Comparison of ENCODE assay signal across 8 cellular contexts in the genomic region with DNA sequence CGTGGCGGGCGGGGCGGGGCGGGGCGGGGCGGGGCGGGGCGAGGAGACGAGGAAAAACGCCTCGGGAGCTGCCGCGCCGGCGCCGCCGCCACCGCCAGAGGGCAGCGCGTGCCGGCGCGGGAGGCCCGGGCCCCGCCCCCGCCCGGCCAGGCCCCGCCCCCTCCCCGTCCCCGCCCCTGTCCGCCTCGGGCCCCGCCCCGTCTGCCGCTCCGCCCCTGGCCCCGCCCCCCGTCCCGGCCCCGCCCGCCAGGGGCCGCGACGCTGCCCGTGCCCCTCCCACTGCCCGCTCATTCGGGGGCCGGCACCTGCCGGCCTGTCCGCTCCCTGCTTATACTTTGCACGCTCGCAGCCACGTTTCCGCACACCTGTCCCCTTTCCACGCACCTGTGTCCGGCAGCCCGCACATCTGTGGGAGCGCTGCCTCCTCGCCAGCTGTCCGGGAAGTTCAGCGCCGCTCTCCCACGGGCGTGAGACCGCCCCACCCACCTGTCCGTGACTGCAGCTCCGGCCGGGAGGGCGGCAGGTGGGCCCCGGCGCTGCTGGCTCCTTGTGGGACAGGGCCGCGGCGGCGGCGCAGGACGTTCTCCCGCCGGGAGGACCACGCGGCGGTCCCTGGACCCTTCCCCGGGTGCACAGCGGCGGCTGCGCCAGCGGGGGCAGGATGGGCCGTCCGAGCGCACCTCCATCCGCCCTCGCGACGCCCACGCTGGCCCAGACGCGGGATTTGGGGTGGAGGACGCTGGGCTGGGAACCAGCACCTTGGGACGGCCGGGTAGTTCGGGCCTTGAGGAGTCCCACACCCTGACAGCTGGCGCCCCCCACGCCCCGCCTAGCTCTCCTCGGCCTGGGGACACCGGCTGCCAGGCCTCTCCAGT. TPM values are rescaled to one million over a fixed set of nuclear protein-coding genes. Genes with fewer than 3 reads are reported as not detected.
DNase-seq lines count a peak whose midpoint lies in the region; ATAC-seq and TF ChIP-seq lines count a peak whose summit lies in the region.

No MANE protein-coding gene starts in this region.

- H3K9me3 Mint-ChIP-seq in naive B cell: peaks cover 0 to 5% (median 0%) of the 10 kb centered on the region in 7 donors

- no peak for TF ChIP-seq RAD21 in HCT116 (IDR thresholded peaks at IDR 0.05; ENCODE audit: low read depth)

- ATAC-seq in HCT116: peak; percentile 56
- peak; percentile 45 to 56 for ATAC-seq in naive B cell (ENCODE audit: low read depth in 2 of 2)

- no peaks in the 10 kb centered on the region for H3K27me3 ChIP-seq in HCT116 (ENCODE audit: insufficient read depth, low read length)
- peaks cover 0 to 43% (median 7%) of the 10 kb centered on the region in 4 donors for H3K27me3 ChIP-seq in esophagus squamous epithelium

- H3K4me1 Mint-ChIP-seq in naive B cell: peaks cover 11 to 18% (median 16%) of the 10 kb centered on the region in 3 donors

- peak overlapping the region; percentile 53 to 94 (median 89) for H3K27ac Mint-ChIP-seq in naive B cell

- H3K4me3 Mint-ChIP-seq in naive B cell: peak overlapping the region; percentile 86 to 95 (median 92)

- H4K20me1 ChIP-seq in HCT116 (ENCODE audit: insufficient read depth): no peaks in the 10 kb centered on the region

- H3K36me3 Mint-ChIP-seq in naive B cell: peaks cover 3 to 7% of the 10 kb centered on the region in 2 donors

- H3K9me2 ChIP-seq in HCT116 (ENCODE audit: insufficient read depth): no peaks in the 10 kb centered on the region

- H3K36me3 ChIP-seq in HCT116 (ENCODE audit: control insufficient read depth in 1 of 2, insufficient read depth in 2 of 2, low read length in 2 of 2): peaks cover 3 to 4% of the 10 kb centered on the region in 2 experiments; a peak in 2 of 4 replicates
- H3K36me3 ChIP-seq in esophagus squamous epithelium: no peaks in the 10 kb centered on the region

- peak overlapping the region; percentile 61 for H3K9ac ChIP-seq in HCT116 (ENCODE audit: low read length)

- H3K27ac ChIP-seq in HCT116 (ENCODE audit: low read depth, low read length) (peak overlapping the region; percentile 24; the same call in 1 of the 2 replicates), esophagus squamous epithelium (peak overlapping the region; percentile 77 to 92 (median 90))

- RAD21 ChIA-PET in HCT116 (lab: Charles Lee; ENCODE audit: low non-redundant PET in 1 of 2, low total read pairs in 2 of 2, uncharacterized antibody in 2 of 2, unreplicated experiment in 2 of 2): interaction anchor here in 1 of 2 experiments (0.6 kb wide), 1 partner anchor 153 kb away, joined by 5 read pairs; no protein-coding TSS in a partner anchor

- H3K4me3 ChIP-seq in HCT116 (replicated peaks in 1 of 2; ENCODE audit: low read depth in 1 of 2, low read length in 2 of 2): peak overlapping the region; percentile 47 to 66
- H3K4me3 ChIP-seq in esophagus squamous epithelium: peak overlapping the region; percentile 52 to 84 (median 64)

- TF ChIP-seq POLR2A in HCT116 (IDR thresholded peaks at IDR 0.05; ENCODE audit: borderline replicate concordance, extremely low read depth, insufficient read depth, insufficient read length) (no peak), esophagus squamous epithelium (IDR thresholded peaks at IDR 0.05) (peak in 1 of 4 donors; percentile 58)

- H3K4me2 ChIP-seq in HCT116 (ENCODE audit: low read length): peak overlapping the region; percentile 98

- DNase-seq in EH (ENCODE audit: low read depth): peak; percentile 68
- DNase-seq in HCT116 (ENCODE audit: low read depth, low spot score): no peak
- peak; percentile 44 to 71 for DNase-seq in NOMO-1 (lab: John Stamatoyannopoulos, UW; ENCODE audit: unreplicated experiment in 2 of 2)
- DNase-seq in activated T-cell treated with anti-CD3 and anti-CD28 coated beads, Interleukin-2, amount 50 U/mL, for 1 hour: peak; percentile 77
- peak; percentile 28 for DNase-seq in esophagus squamous epithelium (lab: John Stamatoyannopoulos, UW)
- peak; percentile 73 for DNase-seq in naive B cell
- peak; percentile 34 to 68 for DNase-seq in stimulated activated CD8-positive, alpha-beta memory T cell treated with anti-CD3 and anti-CD28 coated beads, Interleukin-7, amount 100 ng/mL, for 4 hours (ENCODE audit: low read depth in 2 of 2)
- no peak for DNase-seq in SK-N-DZ (ENCODE audit: low spot score)

- intact Hi-C loops in HCT116 (cut with micrococcal nuclease): loop anchor here (1.0 to 5.0 kb wide), 2 partner anchors 33 to 277 kb away; a partner anchor contains a TSS
- intact Hi-C loops in esophagus squamous epithelium (cut with DNase I): no loop called here

- no TSS peak for BruUV-seq in HCT116 (replicated peaks; lab: Mats Ljungman, UMichigan)

- no CpG with 5 or more reads among the region's 107 CpGs for WGBS in esophagus squamous epithelium, 2 donors

- CTCF ChIA-PET in HCT116 (lab: Charles Lee): interaction anchor here (1.1 to 1.4 kb wide), 3 partner anchors 16 to 407 kb away, joined by 3 read pairs; a partner anchor contains a TSS

- POLR2A ChIA-PET in HCT116 (lab: Charles Lee): no interaction called here

- no peak for TF ChIP-seq CTCF in HCT116 (IDR thresholded peaks at IDR 0.05 in 2 of 3, conservative IDR thresholded peaks at IDR 0.05 in 1 of 3; ENCODE audit: borderline replicate concordance in 1 of 3, insufficient read depth in 1 of 3, low read depth in 2 of 3, low read length in 2 of 3)
- peak in 2 of 6 experiments; percentile 19 to 33 for TF ChIP-seq CTCF in esophagus squamous epithelium (IDR thresholded peaks at IDR 0.05)

- H3K79me2 ChIP-seq in HCT116 (ENCODE audit: insufficient read depth, low read length): peaks cover 9% of the 10 kb centered on the region; the same call in 1 of the 2 replicates

- H3K4me1 ChIP-seq in HCT116 (ENCODE audit: control insufficient read depth in 1 of 2, insufficient read depth in 2 of 2, low read length in 2 of 2) (peaks cover 20 to 39% of the 10 kb centered on the region in 2 experiments), esophagus squamous epithelium (peaks cover 22 to 42% (median 29%) of the 10 kb centered on the region in 3 donors)

- H3K27me3 Mint-ChIP-seq in naive B cell: peaks cover 27 to 40% (median 30%) of the 10 kb centered on the region in 3 donors

- H3K9me3 ChIP-seq in HCT116 (ENCODE audit: control insufficient read depth in 1 of 2, insufficient read depth in 1 of 2, low read depth in 1 of 2, low read length in 2 of 2) (no peaks in the 10 kb centered on the region), esophagus squamous epithelium (peaks cover 0 to 3% (median 0%) of the 10 kb centered on the region in 3 donors)

- peak overlapping the region; percentile 74 for H2AFZ ChIP-seq in HCT116 (ENCODE audit: low read depth, low read length, poor library complexity, severe bottlenecking)

TF ChIP-seq in HCT116, 20 proteins besides CTCF, POLR2A, EP300 and RAD21 (continues in another document):
- TF ChIP-seq, protein P1, sequence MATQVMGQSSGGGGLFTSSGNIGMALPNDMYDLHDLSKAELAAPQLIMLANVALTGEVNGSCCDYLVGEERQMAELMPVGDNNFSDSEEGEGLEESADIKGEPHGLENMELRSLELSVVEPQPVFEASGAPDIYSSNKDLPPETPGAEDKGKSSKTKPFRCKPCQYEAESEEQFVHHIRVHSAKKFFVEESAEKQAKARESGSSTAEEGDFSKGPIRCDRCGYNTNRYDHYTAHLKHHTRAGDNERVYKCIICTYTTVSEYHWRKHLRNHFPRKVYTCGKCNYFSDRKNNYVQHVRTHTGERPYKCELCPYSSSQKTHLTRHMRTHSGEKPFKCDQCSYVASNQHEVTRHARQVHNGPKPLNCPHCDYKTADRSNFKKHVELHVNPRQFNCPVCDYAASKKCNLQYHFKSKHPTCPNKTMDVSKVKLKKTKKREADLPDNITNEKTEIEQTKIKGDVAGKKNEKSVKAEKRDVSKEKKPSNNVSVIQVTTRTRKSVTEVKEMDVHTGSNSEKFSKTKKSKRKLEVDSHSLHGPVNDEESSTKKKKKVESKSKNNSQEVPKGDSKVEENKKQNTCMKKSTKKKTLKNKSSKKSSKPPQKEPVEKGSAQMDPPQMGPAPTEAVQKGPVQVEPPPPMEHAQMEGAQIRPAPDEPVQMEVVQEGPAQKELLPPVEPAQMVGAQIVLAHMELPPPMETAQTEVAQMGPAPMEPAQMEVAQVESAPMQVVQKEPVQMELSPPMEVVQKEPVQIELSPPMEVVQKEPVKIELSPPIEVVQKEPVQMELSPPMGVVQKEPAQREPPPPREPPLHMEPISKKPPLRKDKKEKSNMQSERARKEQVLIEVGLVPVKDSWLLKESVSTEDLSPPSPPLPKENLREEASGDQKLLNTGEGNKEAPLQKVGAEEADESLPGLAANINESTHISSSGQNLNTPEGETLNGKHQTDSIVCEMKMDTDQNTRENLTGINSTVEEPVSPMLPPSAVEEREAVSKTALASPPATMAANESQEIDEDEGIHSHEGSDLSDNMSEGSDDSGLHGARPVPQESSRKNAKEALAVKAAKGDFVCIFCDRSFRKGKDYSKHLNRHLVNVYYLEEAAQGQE (IDR thresholded peaks at IDR 0.05; ENCODE audit: low read depth): no peak
- TF ChIP-seq TCF7L2 (IDR thresholded peaks at IDR 0.05; ENCODE audit: borderline replicate concordance, extremely low read depth, insufficient read depth, insufficient read length): no peak

RNA-seq across cellular contexts. Expression of a gene that starts 1.5 kb away (rescaled TPM):
- total RNA-seq in HCT116 (2021; ENCODE audit: unreplicated experiment): 91.1 TPM
- 75.9 and 100 TPM in 2 replicates for polyA plus RNA-seq in HCT116 (2012)
- 10 to 100 TPM in 1 of 4 donors, 1 to 10 TPM in 3; 2.8 to 10.1 (median 4.7) TPM for total RNA-seq in esophagus squamous epithelium
- polyA plus RNA-seq in naive B cell (ENCODE audit: low read depth in 6 of 6): 1 to 10 TPM in 2 of 6 donors, under 1 TPM in 3, not detected in 1; 0.22 to 2.3 (median 0.37) TPM
- 9.9 and 11.8 TPM in 2 replicates for polyA plus RNA-seq in SK-N-DZ (2014; cell fraction: cytosol; rRNA removed)
- polyA plus RNA-seq in SK-N-DZ (2014; cell fraction: nucleus; rRNA removed): 4.5 and 12.9 TPM in 2 replicates

RNA-seq across cellular contexts. Expression of a gene that starts 16.7 kb away (rescaled TPM):
- total RNA-seq in HCT116 (2021; ENCODE audit: unreplicated experiment): 0.22 TPM
- 4.4 and 5.6 TPM in 2 replicates for polyA plus RNA-seq in HCT116 (2012)
- total RNA-seq in esophagus squamous epithelium: not detected
- 1 to 10 TPM in 2 of 6 donors, under 1 TPM in 3, not detected in 1; 0.22 to 4.3 (median 0.77) TPM for polyA plus RNA-seq in naive B cell (ENCODE audit: low read depth in 6 of 6)
- polyA plus RNA-seq in SK-N-DZ (2014; cell fraction: cytosol; rRNA removed): not detected in 2 replicates
- 1.5 TPM in 1 of 2 replicates, not detected in the other for polyA plus RNA-seq in SK-N-DZ (2014; cell fraction: nucleus; rRNA removed)

RNA-seq across cellular contexts. Expression of a gene that starts 23.0 kb away (rescaled TPM):
- total RNA-seq in HCT116 (2021; ENCODE audit: unreplicated experiment) (28.2 TPM), esophagus squamous epithelium (10 to 100 TPM in 2 of 4 donors, 1 to 10 TPM in 2; 4.3 to 20.5 (median 14.1) TPM)
- polyA plus RNA-seq in HCT116 (2012): 22.3 and 26.0 TPM in 2 replicates
- 1 to 10 TPM; 2.2 to 8.3 (median 3.3) TPM for polyA plus RNA-seq in naive B cell (ENCODE audit: low read depth in 6 of 6)
- 0.15 and 0.30 TPM in 2 replicates for polyA plus RNA-seq in SK-N-DZ (2014; cell fraction: cytosol; rRNA removed)
- 1.7 and 1.8 TPM in 2 replicates for polyA plus RNA-seq in SK-N-DZ (2014; cell fraction: nucleus; rRNA removed)

RNA-seq across cellular contexts. Expression of a gene that starts 36.5 kb away (rescaled TPM):
- total RNA-seq in HCT116 (2021; ENCODE audit: unreplicated experiment) (22.0 TPM), esophagus squamous epithelium (10 to 100 TPM in 2 of 4 donors, 1 to 10 TPM in 2; 9.5 to 12.0 (median 10.7) TPM)
- polyA plus RNA-seq in HCT116 (2012): 17.8 and 20.2 TPM in 2 replicates
- polyA plus RNA-seq in naive B cell (ENCODE audit: low read depth in 6 of 6): 10 to 100 TPM in 1 of 6 donors, 1 to 10 TPM in 5; 1.6 to 11.9 (median 4.1) TPM
- 1.3 and 1.5 TPM in 2 replicates for polyA plus RNA-seq in SK-N-DZ (2014; cell fraction: cytosol; rRNA removed)
- 11.1 and 12.0 TPM in 2 replicates for polyA plus RNA-seq in SK-N-DZ (2014; cell fraction: nucleus; rRNA removed)

Comparison
In these comparisons a context has a peak if more than half of its experiments do, and no peak if none do; other contexts are left out.
1. DNase-seq: peak in EH (single experiment), NOMO-1 (2 of 2), activated T-cell treated with anti-CD3 and anti-CD28 coated beads, Interleukin-2, amount 50 U/mL, for 1 hour (single experiment), esophagus squamous epithelium (single experiment), naive B cell (single experiment) and stimulated activated CD8-positive, alpha-beta memory T cell treated with anti-CD3 and anti-CD28 coated beads, Interleukin-7, amount 100 ng/mL, for 4 hours (2 of 2); none in HCT116 (single experiment) and SK-N-DZ (single experiment).